22 cellular contexts compared by ENCODE assay signal in the genomic region with DNA sequence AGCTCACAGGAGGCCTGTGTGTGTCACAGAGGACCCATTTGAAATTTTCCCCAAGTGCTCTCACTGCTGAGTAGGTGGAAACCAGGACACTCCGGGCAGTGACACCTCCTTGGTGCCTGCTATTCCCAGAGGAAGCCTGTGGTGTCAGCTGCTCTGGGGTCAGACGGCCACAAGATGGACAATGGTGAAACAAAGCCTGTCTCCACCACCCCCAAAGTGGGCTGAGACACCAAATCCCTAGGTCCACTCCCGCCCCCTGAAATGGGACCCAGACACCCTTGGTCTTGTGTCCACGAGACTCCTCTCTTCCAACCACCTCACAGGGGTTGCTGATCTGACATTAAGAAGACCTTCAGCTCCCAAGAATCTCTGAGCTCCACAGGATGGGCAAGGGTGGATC. TPM values are rescaled to one million over a fixed set of nuclear protein-coding genes. Genes with fewer than 3 reads are reported as not detected.
"Had no signal": no experiment of that assay in that cellular context is flagged by ENCODE, and none has a peak within 500 bp of the region (broad histone marks: within the 10 kb centered on the region; RNA-seq: fewer than 3 reads in every experiment).

No MANE protein-coding gene starts in this region.

- ATAC-seq: gastroesophageal sphincter, left lobe of liver, mucosa of descending colon, natural killer cell, pancreas, right lobe of liver had no signal

- H3K27ac ChIP-seq: esophagus squamous epithelium, gastroesophageal sphincter, pancreas, prostate gland, right lobe of liver, stomach had no signal

- H3K36me3 Mint-ChIP-seq: natural killer cell had no signal

- H3K4me3 ChIP-seq: esophagus squamous epithelium, gastroesophageal sphincter, mucosa of descending colon, pancreas, prostate gland, right lobe of liver, stomach had no signal

- H3K27me3 ChIP-seq: pancreas, right lobe of liver had no signal

- H3K9me3 ChIP-seq: esophagus squamous epithelium, gastroesophageal sphincter, mucosa of descending colon, pancreas, prostate gland, right lobe of liver, stomach had no signal

- H3K27ac Mint-ChIP-seq: natural killer cell had no signal

- H3K36me3 ChIP-seq: esophagus squamous epithelium, gastroesophageal sphincter, pancreas, prostate gland, right lobe of liver, stomach had no signal

- DNase-seq: effector memory CD4-positive, alpha-beta T cell; esophagus squamous epithelium; foreskin fibroblast; glutamatergic neuron; islet precursor cell; mucosa of descending colon; natural killer cell; nucleus accumbens; pancreas; right lobe of liver; stimulated activated CD4-positive, alpha-beta T cell treated with anti-CD3 and anti-CD28 coated beads, Interleukin-2, amount 100 ng/mL, for 24 hours; stimulated activated CD4-positive, alpha-beta T cell treated with anti-CD3 and anti-CD28 coated beads, Interleukin-4, amount 100 ng/mL, for 4 hours; stimulated activated naive CD4-positive, alpha-beta T cell; stomach; substantia nigra; trophoblast cell had no signal

- H3K4me1 ChIP-seq: prostate gland had no signal

- H3K9me3 Mint-ChIP-seq: natural killer cell, neural crest cell had no signal

- H3K4me3 Mint-ChIP-seq: natural killer cell, neural crest cell had no signal

RNA-seq across cellular contexts. Expression of a gene that starts 59.6 kb away (rescaled TPM):
- total RNA-seq: epithelial cell of proximal tubule, skeletal muscle tissue had no signal
